In the genomic region with DNA sequence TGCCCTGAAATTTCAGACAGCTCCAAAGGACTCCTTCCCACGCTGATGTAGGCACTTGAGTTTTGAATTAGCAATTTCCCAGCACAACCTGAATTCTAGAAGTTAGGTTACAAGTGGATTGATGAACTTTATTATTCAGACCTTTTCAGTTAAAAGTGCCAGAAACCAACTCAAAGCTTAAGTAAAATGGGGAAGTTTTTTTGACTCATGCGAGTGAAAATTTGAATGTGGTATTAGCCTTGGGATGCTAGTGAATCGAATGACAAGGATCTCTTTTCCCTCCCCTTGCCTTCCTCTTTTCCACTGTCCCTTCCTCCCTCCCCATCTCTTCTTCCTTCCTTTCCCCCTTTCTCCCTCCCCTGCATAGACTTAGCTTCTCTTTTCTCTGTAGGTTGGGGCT, we compare ENCODE assay signal across 29 cellular contexts.
A peak's percentile ranks its signal among the peaks of the same experiment; 100 is the strongest.
DNase-seq lines count a peak whose midpoint lies in the region; ATAC-seq, FAIRE-seq and TF ChIP-seq lines count a peak whose summit lies in the region.
"Had no signal": no experiment of that assay in that cellular context is flagged by ENCODE, and none has a peak within 500 bp of the region (broad histone marks: within the 10 kb centered on the region; RNA-seq: fewer than 3 reads in every experiment).

No MANE protein-coding gene starts in this region.

- no peak for DNase-seq in stimulated activated naive CD8-positive, alpha-beta T cell treated with anti-CD3 and anti-CD28 coated beads, Interleukin-15, amount 100 ng/mL, for 72 hours
- DNase-seq in MV-4-11 (lab: John Stamatoyannopoulos, UW), result peak; percentile 71
- no peak for DNase-seq in GM12878 (ENCODE audit: low read depth, low spot score)
- no peak for DNase-seq in COLO668 (lab: John Stamatoyannopoulos, UW; ENCODE audit: unreplicated experiment)
- no peak for DNase-seq in activated CD4-positive, alpha-beta memory T cell treated with anti-CD3 and anti-CD28 coated beads for 36 hours
- no peak for DNase-seq in mesendoderm
- DNase-seq: activated CD4-positive, alpha-beta T cell treated with anti-CD3 and anti-CD28 coated beads, Interleukin-2, amount 50 U/mL, for 48 hours; activated CD8-positive, alpha-beta memory T cell treated with anti-CD3 and anti-CD28 coated beads, Interleukin-2, amount 50 U/mL, for 48 hours; activated effector memory CD4-positive, alpha-beta T cell treated with Interleukin-2 at 50 U/mL for 16 hours; Calu3; DND-41; dorsolateral prefrontal cortex; GOT3; KG1; NCI-H1048; NCI-H187; NCI-H69; stimulated activated CD8-positive, alpha-beta memory T cell treated with anti-CD3 and anti-CD28 coated beads, Interleukin-4, amount 100 ng/mL, for 48 hours; T1000 had no signal

- no peak overlapping the region for H3K4me3 ChIP-seq in GM12878
- no peak overlapping the region for H3K4me3 ChIP-seq in mesendoderm (ENCODE audit: low read length)
- H3K4me3 ChIP-seq: dorsolateral prefrontal cortex, lung had no signal

- no peak overlapping the region for H4K8ac ChIP-seq in mesendoderm (ENCODE audit: low read depth, low read length)

- peak overlapping the region; percentile 7 for H3K27ac Mint-ChIP-seq in stimulated activated naive CD8-positive, alpha-beta T cell treated with anti-CD3 and anti-CD28 coated beads, Interleukin-15, Interleukin-2, amounts not matched to agents 100 ng/mL and 50 ng/mL, for 24 hours
- H3K27ac Mint-ChIP-seq in stimulated activated naive CD8-positive, alpha-beta T cell treated with anti-CD3 and anti-CD28 coated beads, Interleukin-15, amount 100 ng/mL, for 72 hours, result peak overlapping the region in 1 of 2 donors; percentile 15
- H3K27ac Mint-ChIP-seq in activated CD4-positive, alpha-beta memory T cell treated with anti-CD3 and anti-CD28 coated beads for 36 hours, result no peak overlapping the region
- H3K27ac Mint-ChIP-seq: progenitor cell of endocrine pancreas, type B pancreatic cell, WTC11 had no signal

- H3K27ac ChIP-seq in GM12878 (ENCODE audit: control insufficient read depth, insufficient read depth), result peak overlapping the region; percentile 71
- H3K27ac ChIP-seq in mesendoderm (ENCODE audit: low read depth, low read length), result no peak overlapping the region
- H3K27ac ChIP-seq: dorsolateral prefrontal cortex had no signal

- in situ Hi-C loops in GM12878 (cut with MboI), result no loop called here

- peak overlapping the region; percentile 17 for H3K4me2 ChIP-seq in GM12878 (ENCODE audit: control insufficient read depth, insufficient read depth)
- no peak overlapping the region for H3K4me2 ChIP-seq in mesendoderm (ENCODE audit: low read length)

- H3K36me3 Mint-ChIP-seq in stimulated activated naive CD8-positive, alpha-beta T cell treated with anti-CD3 and anti-CD28 coated beads, Interleukin-15, Interleukin-2, amounts not matched to agents 100 ng/mL and 50 ng/mL, for 24 hours (ENCODE audit: low read depth), result no peaks in the 10 kb centered on the region
- peaks cover 8% of the 10 kb centered on the region for H3K36me3 Mint-ChIP-seq in activated CD4-positive, alpha-beta memory T cell treated with anti-CD3 and anti-CD28 coated beads for 36 hours

- no peaks in the 10 kb centered on the region for H3K79me2 ChIP-seq in GM12878 (ENCODE audit: control insufficient read depth, insufficient read depth, low read length)
- H3K79me2 ChIP-seq in mesendoderm (ENCODE audit: control insufficient read depth, insufficient read depth, low read length), result no peaks in the 10 kb centered on the region

- H3K4me1 ChIP-seq in GM12878 (ENCODE audit: control insufficient read depth, insufficient read depth, low read length) (peaks cover 68% of the 10 kb centered on the region), mesendoderm (ENCODE audit: control insufficient read depth, low read depth, low read length) (peaks cover 2% of the 10 kb centered on the region)

- H2BK15ac ChIP-seq in mesendoderm (replicated peaks; ENCODE audit: low read depth), result no peak overlapping the region

- H3K4me3 Mint-ChIP-seq in stimulated activated naive CD8-positive, alpha-beta T cell treated with anti-CD3 and anti-CD28 coated beads, Interleukin-15, Interleukin-2, amounts not matched to agents 100 ng/mL and 50 ng/mL, for 24 hours, result no peak overlapping the region
- no peak overlapping the region for H3K4me3 Mint-ChIP-seq in stimulated activated naive CD8-positive, alpha-beta T cell treated with anti-CD3 and anti-CD28 coated beads, Interleukin-15, amount 100 ng/mL, for 72 hours
- no peak overlapping the region for H3K4me3 Mint-ChIP-seq in activated CD4-positive, alpha-beta memory T cell treated with anti-CD3 and anti-CD28 coated beads for 36 hours
- H3K4me3 Mint-ChIP-seq: central memory CD8-positive, alpha-beta T cell; type B pancreatic cell; WTC11 had no signal

- 13% methylated on average over 3 of the region's 3 CpGs for WGBS in GM12878 (ENCODE audit: insufficient coverage, insufficient replicate concordance, low lambda C conversion rate, missing lambda C conversion rate)
- WGBS in mesendoderm (ENCODE audit: extremely low coverage, insufficient coverage, low lambda C conversion rate), result no CpG with 5 or more reads among the region's 3 CpGs

- H3K36me3 ChIP-seq in GM12878 (ENCODE audit: control insufficient read depth in 2 of 2, insufficient read depth in 2 of 2, low read length in 1 of 2), result no peaks in the 10 kb centered on the region; a peak in 1 of 4 replicates
- H3K36me3 ChIP-seq in mesendoderm (ENCODE audit: control insufficient read depth, insufficient read depth, low read length), result no peaks in the 10 kb centered on the region

- H3K9ac ChIP-seq in GM12878 (ENCODE audit: control insufficient read depth, insufficient read depth, low read length), result no peak overlapping the region
- H3K9ac ChIP-seq in mesendoderm (ENCODE audit: low read length), result no peak overlapping the region

- SMC1A ChIA-PET in GM12878 (lab: Charles Lee; ENCODE audit: uncharacterized antibody, unreplicated experiment), result interaction anchor here (0.6 to 7.5 kb wide), 17 partner anchors 9 to 771 kb away, joined by 3 to 97 read pairs (median 9); no protein-coding TSS in a partner anchor

- no peak overlapping the region for H3K4ac ChIP-seq in mesendoderm (ENCODE audit: low read depth, low read length)

- TF ChIP-seq EP300 in GM12878 (IDR thresholded peaks at IDR 0.05; ENCODE audit: borderline replicate concordance in 1 of 2, control insufficient read depth in 1 of 2, low read depth in 2 of 2, low read length in 2 of 2), result peak in 1 of 2 experiments; percentile 53; a peak in 1 of 4 replicates

- FAIRE-seq in GM12878 (lab: Jason Lieb, UNC), result no peak
- FAIRE-seq: endothelial cell of umbilical vein had no signal

- RAD21 ChIA-PET in GM12878 (lab: Charles Lee; ENCODE audit: unreplicated experiment), result interaction anchor here (1.0 to 7.3 kb wide), 17 partner anchors 13 to 738 kb away, joined by 3 to 87 read pairs (median 11); no protein-coding TSS in a partner anchor

- H2AFZ ChIP-seq in GM12878 (ENCODE audit: control insufficient read depth, low read depth, low read length), result no peak overlapping the region

- no peaks in the 10 kb centered on the region for H3K79me1 ChIP-seq in mesendoderm (ENCODE audit: low read length)

- H2BK120ac ChIP-seq in mesendoderm (ENCODE audit: low read depth, low read length), result no peak overlapping the region

- no peak overlapping the region for H3K18ac ChIP-seq in mesendoderm (ENCODE audit: low read length)

- no peak overlapping the region for H2BK5ac ChIP-seq in mesendoderm (ENCODE audit: low read length)

- intact Hi-C loops in GM12878 (cut with micrococcal nuclease; ENCODE audit: unreplicated experiment), result loop anchor here (5.0 to 10.0 kb wide), 3 partner anchors 187 to 737 kb away; no protein-coding TSS in a partner anchor
- intact Hi-C loops in activated CD4-positive, alpha-beta memory T cell treated with anti-CD3 and anti-CD28 coated beads for 36 hours (cut with micrococcal nuclease), result no loop called here

- CTCF ChIA-PET in GM12878 (lab: Yijun Ruan, JAX), result interaction anchor here (0.6 to 3.7 kb wide), 18 partner anchors 10 to 1370 kb away, joined by 3 to 26 read pairs (median 3); no protein-coding TSS in a partner anchor
- CTCF ChIA-PET in activated CD4-positive, alpha-beta memory T cell treated with anti-CD3 and anti-CD28 coated beads for 36 hours (lab: Charles Lee), result interaction anchor here (1.3 kb wide), 1 partner anchor 95 kb away, joined by 3 read pairs; no protein-coding TSS in a partner anchor

- no peak overlapping the region for H4K5ac ChIP-seq in mesendoderm (ENCODE audit: low read length)

- H3K9me3 ChIP-seq in GM12878 (replicated peaks; ENCODE audit: control insufficient read depth, insufficient read depth, low read length), result peaks cover 3% of the 10 kb centered on the region; the same call in 2 of the 3 replicates

- no peak overlapping the region for H3K23ac ChIP-seq in mesendoderm (ENCODE audit: low read length)

- no peak for TF ChIP-seq CTCF in GM12878 (IDR thresholded peaks at IDR 0.05 in 2 of 3, conservative IDR thresholded peaks at IDR 0.05 in 1 of 3; ENCODE audit: control insufficient read depth in 2 of 3, extremely low read depth in 1 of 3, insufficient read depth in 1 of 3, low read depth in 3 of 3, low read length in 3 of 3)

- no peak for ATAC-seq in stimulated activated naive CD8-positive, alpha-beta T cell treated with anti-CD3 and anti-CD28 coated beads, Interleukin-15, amount 100 ng/mL, for 72 hours
- no peak for ATAC-seq in GM12878
- ATAC-seq in GM19023 (IDR thresholded peaks at IDR 0.05; ENCODE audit: unreplicated experiment), result no peak
- ATAC-seq: sciatic nerve, SK-N-SH treated with all-trans-retinoic acid at 6 μM for 48 hours had no signal

- POLR2A ChIA-PET in GM12878 (lab: Charles Lee), result interaction anchor here (0.7 to 6.5 kb wide), 10 partner anchors 15 to 125 kb away, joined by 3 to 55 read pairs (median 6); no protein-coding TSS in a partner anchor
- POLR2A ChIA-PET in activated CD4-positive, alpha-beta memory T cell treated with anti-CD3 and anti-CD28 coated beads for 36 hours (lab: Charles Lee), result no interaction called here

- TF ChIP-seq POLR2A in GM12878 (IDR thresholded peaks at IDR 0.05; ENCODE audit: low read depth, low read length), result no peak

- H3K27me3 Mint-ChIP-seq in stimulated activated naive CD8-positive, alpha-beta T cell treated with anti-CD3 and anti-CD28 coated beads, Interleukin-15, Interleukin-2, amounts not matched to agents 100 ng/mL and 50 ng/mL, for 24 hours, result peaks cover 11% of the 10 kb centered on the region
- H3K27me3 Mint-ChIP-seq in stimulated activated naive CD8-positive, alpha-beta T cell treated with anti-CD3 and anti-CD28 coated beads, Interleukin-15, amount 100 ng/mL, for 72 hours, result no peaks in the 10 kb centered on the region
- peaks cover 2% of the 10 kb centered on the region for H3K27me3 Mint-ChIP-seq in activated CD4-positive, alpha-beta memory T cell treated with anti-CD3 and anti-CD28 coated beads for 36 hours
- H3K27me3 Mint-ChIP-seq: type B pancreatic cell had no signal

- H4K20me1 ChIP-seq in GM12878 (ENCODE audit: control insufficient read depth, insufficient read depth), result no peaks in the 10 kb centered on the region

- H2AK5ac ChIP-seq in mesendoderm (ENCODE audit: low read length), result no peak overlapping the region

- peak; percentile 4; the same call in 1 of the 2 replicates for TF ChIP-seq RAD21 in GM12878 (IDR thresholded peaks at IDR 0.05; ENCODE audit: insufficient read depth, low read depth, low read length)

- peaks cover 57% of the 10 kb centered on the region for H3K4me1 Mint-ChIP-seq in stimulated activated naive CD8-positive, alpha-beta T cell treated with anti-CD3 and anti-CD28 coated beads, Interleukin-15, Interleukin-2, amounts not matched to agents 100 ng/mL and 50 ng/mL, for 24 hours (ENCODE audit: low read depth)
- peaks cover 48% of the 10 kb centered on the region for H3K4me1 Mint-ChIP-seq in stimulated activated naive CD8-positive, alpha-beta T cell treated with anti-CD3 and anti-CD28 coated beads, Interleukin-15, amount 100 ng/mL, for 72 hours
- peaks cover 16% of the 10 kb centered on the region for H3K4me1 Mint-ChIP-seq in activated CD4-positive, alpha-beta memory T cell treated with anti-CD3 and anti-CD28 coated beads for 36 hours (ENCODE audit: low read depth)
- H3K4me1 Mint-ChIP-seq: central memory CD8-positive, alpha-beta T cell had no signal

- BruUV-seq in GM12878 (replicated peaks; lab: Mats Ljungman, UMichigan), result no TSS peak

- H3K56ac ChIP-seq in mesendoderm (ENCODE audit: low read length), result no peak overlapping the region

- no peaks in the 10 kb centered on the region for H3K27me3 ChIP-seq in GM12878 (replicated peaks in 1 of 2; ENCODE audit: control insufficient read depth in 2 of 2, insufficient read depth in 2 of 2, low read length in 1 of 2)
- H3K27me3 ChIP-seq in mesendoderm (ENCODE audit: insufficient read depth, low read length, poor library complexity), result no peaks in the 10 kb centered on the region
- H3K27me3 ChIP-seq: dorsolateral prefrontal cortex had no signal

- peaks cover 8% of the 10 kb centered on the region for H3K9me3 Mint-ChIP-seq in stimulated activated naive CD8-positive, alpha-beta T cell treated with anti-CD3 and anti-CD28 coated beads, Interleukin-15, Interleukin-2, amounts not matched to agents 100 ng/mL and 50 ng/mL, for 24 hours
- peaks cover 4 to 17% of the 10 kb centered on the region in 2 donors for H3K9me3 Mint-ChIP-seq in stimulated activated naive CD8-positive, alpha-beta T cell treated with anti-CD3 and anti-CD28 coated beads, Interleukin-15, amount 100 ng/mL, for 72 hours
- H3K9me3 Mint-ChIP-seq in activated CD4-positive, alpha-beta memory T cell treated with anti-CD3 and anti-CD28 coated beads for 36 hours, result peaks cover 15% of the 10 kb centered on the region
- H3K9me3 Mint-ChIP-seq: central memory CD8-positive, alpha-beta T cell had no signal
